ENCODE assay signal across 26 cellular contexts in genomic region chr22:28310299-28310698, GRCh38.
"Had no signal": no experiment of that assay in that cellular context is flagged by ENCODE, and none has a peak within 500 bp of the region (broad histone marks: within the 10 kb centered on the region; RNA-seq: fewer than 3 reads in every experiment).

No MANE protein-coding gene starts in this region.

- H3K9me3 ChIP-seq: colonic mucosa, esophagus muscularis mucosa, gastrocnemius medialis, heart right ventricle, left ventricle myocardium inferior, lower lobe of right lung, mucosa of descending colon had no signal

- H3K4me3 ChIP-seq: colonic mucosa, esophagus muscularis mucosa, gastrocnemius medialis, heart right ventricle, left ventricle myocardium inferior, lower lobe of right lung, mucosa of descending colon had no signal

- DNase-seq: cerebellar nuclear complex; colonic mucosa; cortex of kidney; effector CD8-positive, alpha-beta T cell; effector memory CD8-positive, alpha-beta T cell; endodermal cell; foreskin keratinocyte; gastrocnemius medialis; glutamatergic neuron; head of caudate nucleus; heart right ventricle; hippocampal formation; immature natural killer cell; left cardiac atrium; left ventricle myocardium inferior; lower lobe of right lung; mesenchymal stem cell; mucosa of descending colon; naive B cell had no signal

- H3K9me3 Mint-ChIP-seq: dendritic cell treated with granulocyte-macrophage colony-stimulating factor and Interleukin-4, amounts not matched to agents 40 ng/mL and 50 ng/mL, for 4 days; effector memory CD8-positive, alpha-beta T cell; endodermal cell; immature natural killer cell had no signal

- H3K4me3 Mint-ChIP-seq: dendritic cell treated with granulocyte-macrophage colony-stimulating factor and Interleukin-4, amounts not matched to agents 40 ng/mL and 50 ng/mL, for 4 days; effector memory CD8-positive, alpha-beta T cell; endodermal cell; immature natural killer cell; mesothelial cell of epicardium; naive B cell had no signal

- H3K36me3 ChIP-seq: colonic mucosa, esophagus muscularis mucosa, gastrocnemius medialis, lower lobe of right lung had no signal

- H3K36me3 Mint-ChIP-seq: immature natural killer cell, naive B cell had no signal

- ATAC-seq: effector memory CD8-positive, alpha-beta T cell; foreskin keratinocyte; gastrocnemius medialis; heart right ventricle; left cardiac atrium; lower lobe of right lung; mucosa of descending colon had no signal

- H3K27ac ChIP-seq: colonic mucosa, esophagus muscularis mucosa, foreskin keratinocyte, gastrocnemius medialis, heart right ventricle, left ventricle myocardium inferior, lower lobe of right lung had no signal

- H3K4me1 Mint-ChIP-seq: immature natural killer cell, naive B cell had no signal

- H3K4me1 ChIP-seq: colonic mucosa, esophagus muscularis mucosa, foreskin keratinocyte, gastrocnemius medialis, lower lobe of right lung had no signal

- H3K27me3 ChIP-seq: colonic mucosa, esophagus muscularis mucosa, foreskin keratinocyte, gastrocnemius medialis, heart right ventricle had no signal

- H3K27ac Mint-ChIP-seq: dendritic cell treated with granulocyte-macrophage colony-stimulating factor and Interleukin-4, amounts not matched to agents 40 ng/mL and 50 ng/mL, for 4 days; effector memory CD8-positive, alpha-beta T cell; endodermal cell; immature natural killer cell; mesothelial cell of epicardium; naive B cell had no signal

- FAIRE-seq: endometrium, endothelial cell of umbilical vein, islet of Langerhans, keratinocyte had no signal

- H3K27me3 Mint-ChIP-seq: dendritic cell treated with granulocyte-macrophage colony-stimulating factor and Interleukin-4, amounts not matched to agents 40 ng/mL and 50 ng/mL, for 4 days had no signal
